In the genomic region with DNA sequence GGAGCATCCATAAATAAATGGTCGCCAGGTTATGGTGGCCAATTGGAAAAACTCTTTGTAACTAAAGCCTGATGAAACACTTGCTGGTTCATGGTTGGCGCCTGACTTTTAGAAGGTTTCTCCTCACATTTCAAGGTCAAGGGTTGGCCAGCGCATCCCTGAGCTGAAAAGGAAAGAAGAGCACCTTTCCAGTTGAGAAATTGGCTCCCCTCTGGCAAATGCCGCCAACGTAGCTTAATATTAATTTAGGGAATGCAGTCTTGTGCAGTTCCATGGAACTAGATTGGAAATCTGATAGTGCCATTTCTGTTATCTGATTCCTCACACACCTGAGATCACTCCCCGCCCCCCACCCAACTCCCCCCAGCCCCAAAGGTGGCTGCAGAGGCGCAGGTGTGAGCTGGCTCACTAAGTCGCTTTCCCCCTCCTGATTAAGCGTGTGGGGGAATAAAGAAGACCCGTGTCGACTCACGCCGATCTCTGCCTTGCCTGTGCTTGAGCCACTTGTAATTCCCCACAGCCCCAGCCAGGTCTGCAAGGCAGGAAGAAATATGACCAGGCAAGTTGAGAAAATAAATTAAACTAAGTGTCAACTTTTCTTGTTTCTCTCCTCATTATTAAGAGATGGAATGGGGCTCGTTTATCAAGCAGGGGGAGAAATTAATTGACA, we compare ENCODE assay signal across 20 cellular contexts.
DNase-seq lines count a peak whose midpoint lies in the region; ATAC-seq, FAIRE-seq and TF ChIP-seq lines count a peak whose summit lies in the region.
"Had no signal": no experiment of that assay in that cellular context is flagged by ENCODE, and none has a peak within 500 bp of the region (broad histone marks: within the 10 kb centered on the region; RNA-seq: fewer than 3 reads in every experiment).

No MANE protein-coding gene starts in this region.

- no peak overlapping the region for H3K9ac ChIP-seq in kidney (ENCODE audit: low read length in 2 of 2)

- FAIRE-seq in kidney (lab: Jason Lieb, UNC) = no peak
- peak; percentile 62 for FAIRE-seq in urothelium cell line (lab: Jason Lieb, UNC)
- FAIRE-seq: GM12878 had no signal

- no peak for TF ChIP-seq POLR2A in breast epithelium (IDR thresholded peaks at IDR 0.05)

- no peak overlapping the region for H3K27ac ChIP-seq in breast epithelium
- H3K27ac ChIP-seq in kidney (ENCODE audit: low read depth in 2 of 2, low read length in 2 of 2) = peak overlapping the region in 1 of 2 donors; percentile 11
- H3K27ac ChIP-seq: C4-2B, suprapubic skin, uterus had no signal

- H3K9me3 ChIP-seq in breast epithelium (no peaks in the 10 kb centered on the region), kidney (ENCODE audit: control insufficient read depth in 1 of 2, low read length in 2 of 2) (no peaks in the 10 kb centered on the region)
- H3K9me3 ChIP-seq: suprapubic skin, uterus had no signal

- H3K36me3 Mint-ChIP-seq in MCF 10A (ENCODE audit: insufficient read depth, unreplicated experiment) (peaks cover 6% of the 10 kb centered on the region), glutamatergic neuron (ENCODE audit: unreplicated experiment) (no peaks in the 10 kb centered on the region)

- CTCF ChIA-PET in MCF 10A (lab: Yijun Ruan, JAX) = interaction anchor here (1.0 to 2.3 kb wide), 3 partner anchors 9 to 10 kb away, joined by 4 to 11 read pairs (median 8); no protein-coding TSS in a partner anchor

- peaks cover 21% of the 10 kb centered on the region for H3K4me1 Mint-ChIP-seq in MCF 10A (ENCODE audit: insufficient read depth, unreplicated experiment)
- H3K4me1 Mint-ChIP-seq in glutamatergic neuron (ENCODE audit: low read depth, unreplicated experiment) = peaks cover 18% of the 10 kb centered on the region

- no peaks in the 10 kb centered on the region for H3K36me3 ChIP-seq in breast epithelium
- H3K36me3 ChIP-seq in kidney (ENCODE audit: control insufficient read depth in 1 of 2, insufficient read depth in 2 of 2, low read length in 2 of 2) = no peaks in the 10 kb centered on the region
- H3K36me3 ChIP-seq: suprapubic skin, uterus had no signal

- no peak overlapping the region for H3K4me3 ChIP-seq in breast epithelium
- H3K4me3 ChIP-seq in kidney (ENCODE audit: low read length in 2 of 2) = no peak overlapping the region
- H3K4me3 ChIP-seq: GM12878, suprapubic skin, uterus had no signal

- H3K9me3 Mint-ChIP-seq in MCF 10A (ENCODE audit: unreplicated experiment) = no peaks in the 10 kb centered on the region
- peaks cover 3% of the 10 kb centered on the region for H3K9me3 Mint-ChIP-seq in glutamatergic neuron (ENCODE audit: unreplicated experiment)
- H3K9me3 Mint-ChIP-seq: activated CD8-positive, alpha-beta T cell treated with anti-CD3 and anti-CD28 coated beads for 36 hours; HFFc6 had no signal

- no peaks in the 10 kb centered on the region for H3K27me3 ChIP-seq in breast epithelium
- H3K27me3 ChIP-seq: uterus had no signal

- POLR2A ChIA-PET in MCF 10A (lab: Yijun Ruan, JAX) = interaction anchor here (0.6 to 3.5 kb wide), 3 partner anchors 10 to 235 kb away, joined by 3 to 15 read pairs (median 3); no protein-coding TSS in a partner anchor

- DNase-seq in MCF 10A (ENCODE audit: unreplicated experiment) (no peak), breast epithelium (ENCODE audit: low spot score in 2 of 2) (no peak), NCI-H510A (lab: John Stamatoyannopoulos, UW) (peak; percentile 36), kidney (peak; percentile 23), urothelium cell line (ENCODE audit: low spot score) (no peak), glutamatergic neuron (no peak), RKO (ENCODE audit: low spot score) (no peak)
- DNase-seq: activated CD8-positive, alpha-beta T cell treated with anti-CD3 and anti-CD28 coated beads for 36 hours; activated gamma-delta T cell; IMR-90; left ventricle myocardium superior; NCI-H2227 treated with DMSO at 0.1 percent for 48 hours; stimulated activated naive CD4-positive, alpha-beta T cell; uterus had no signal

- H3K4me3 Mint-ChIP-seq in MCF 10A (ENCODE audit: unreplicated experiment) = no peak overlapping the region
- H3K4me3 Mint-ChIP-seq in glutamatergic neuron (ENCODE audit: unreplicated experiment) = no peak overlapping the region
- H3K4me3 Mint-ChIP-seq: activated CD8-positive, alpha-beta T cell treated with anti-CD3 and anti-CD28 coated beads for 36 hours; HFFc6 had no signal

- no peaks in the 10 kb centered on the region for H3K27me3 Mint-ChIP-seq in MCF 10A (ENCODE audit: insufficient read depth, unreplicated experiment)
- peaks cover 3% of the 10 kb centered on the region for H3K27me3 Mint-ChIP-seq in glutamatergic neuron (ENCODE audit: unreplicated experiment)
- H3K27me3 Mint-ChIP-seq: activated CD8-positive, alpha-beta T cell treated with anti-CD3 and anti-CD28 coated beads for 36 hours had no signal

- no peak for ATAC-seq in HG03520 (IDR thresholded peaks at IDR 0.05; ENCODE audit: unreplicated experiment)
- ATAC-seq: activated CD8-positive, alpha-beta T cell treated with anti-CD3 and anti-CD28 coated beads for 36 hours; GM12878; left ventricle myocardium superior; Right ventricle myocardium inferior had no signal

- H3K27ac Mint-ChIP-seq in MCF 10A (ENCODE audit: low read depth, unreplicated experiment) = peak overlapping the region; percentile 96
- H3K27ac Mint-ChIP-seq in glutamatergic neuron (ENCODE audit: unreplicated experiment) = no peak overlapping the region
- H3K27ac Mint-ChIP-seq: activated CD8-positive, alpha-beta T cell treated with anti-CD3 and anti-CD28 coated beads for 36 hours; HFFc6 had no signal

- no TSS peak for BruUV-seq in MCF 10A (replicated peaks; lab: Mats Ljungman, UMichigan)

- TF ChIP-seq CTCF in MCF 10A (IDR thresholded peaks at IDR 0.05; ENCODE audit: unreplicated experiment) = no peak
- TF ChIP-seq CTCF in breast epithelium (IDR thresholded peaks at IDR 0.05) = no peak
- no peak for TF ChIP-seq CTCF in kidney (IDR thresholded peaks at IDR 0.05; ENCODE audit: borderline replicate concordance, extremely low read depth, insufficient read depth)
- no peak for TF ChIP-seq CTCF in glutamatergic neuron (IDR thresholded peaks at IDR 0.05; ENCODE audit: partially characterized antibody, unreplicated experiment)

- H3K4me1 ChIP-seq in breast epithelium (no peaks in the 10 kb centered on the region), kidney (ENCODE audit: control insufficient read depth in 1 of 2, insufficient read depth in 1 of 2, low read depth in 1 of 2, low read length in 2 of 2) (peaks cover 3 to 5% of the 10 kb centered on the region in 2 donors)
- H3K4me1 ChIP-seq: suprapubic skin, uterus had no signal

- intact Hi-C loops in MCF 10A (cut with micrococcal nuclease) = no loop called here
- intact Hi-C loops in breast epithelium (cut with DNase I; ENCODE audit: low total_unique reads) = no loop called here
- intact Hi-C loops in kidney (cut with DNase I) = no loop called here

Comparison
In these comparisons a context has a peak if more than half of its experiments do, and no peak if none do; other contexts are left out.
1. DNase-seq: peak in NCI-H510A (single experiment) and kidney (single experiment); none in MCF 10A (single experiment), breast epithelium (0 of 2), urothelium cell line (single experiment), glutamatergic neuron (single experiment) and RKO (single experiment).